8 cellular contexts compared by ENCODE assay signal in the genomic region with DNA sequence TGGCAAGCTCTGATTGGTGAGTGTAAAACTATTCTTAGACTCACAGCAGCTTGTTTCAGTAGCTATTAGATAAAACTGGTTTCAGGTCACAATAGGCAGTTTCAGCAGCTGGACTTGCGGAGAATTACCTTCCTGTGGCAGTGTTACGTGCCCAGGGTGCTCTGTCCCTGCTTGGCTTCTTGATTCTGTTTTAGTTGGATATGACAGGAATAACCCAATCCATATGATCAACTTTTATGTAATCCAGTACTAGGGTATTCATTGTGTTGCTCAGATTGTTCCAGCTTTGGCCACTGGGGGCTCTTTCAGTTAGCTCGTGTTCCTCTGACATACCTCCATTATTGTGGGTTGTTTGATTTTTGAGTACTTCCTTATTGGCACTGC. TPM values are rescaled to one million over a fixed set of nuclear protein-coding genes. Genes with fewer than 3 reads are reported as not detected.
DNase-seq lines count a peak whose midpoint lies in the region; ATAC-seq, FAIRE-seq and TF ChIP-seq lines count a peak whose summit lies in the region.

No MANE protein-coding gene starts in this region.

- in situ Hi-C loops in K562 (cut with MboI): no loop called here

- H3K9me1 ChIP-seq in K562 (ENCODE audit: control insufficient read depth, insufficient read depth, low read length): no peaks in the 10 kb centered on the region

- DNase-seq in GDM1 (lab: John Stamatoyannopoulos, UW) (peak; percentile 23), RPMI7951 (ENCODE audit: low read depth) (peak; percentile 31), K562 (ENCODE audit: extremely low read depth in 1 of 4, low spot score in 3 of 4) (peak; percentile 46 to 61 (median 52)), midbrain (lab: John Stamatoyannopoulos, UW) (peak; percentile 25), 8988T (no peak), DMS79 treated with DMSO at 0.1 percent for 48 hours (lab: John Stamatoyannopoulos, UW) (no peak)

- no TSS peak for BruUV-seq in K562 (replicated peaks; lab: Mats Ljungman, UMichigan)

- TF ChIP-seq POLR2A in K562 (conservative IDR thresholded peaks at IDR 0.05): no peak

- peak; percentile 60 for ATAC-seq in GM19351 (IDR thresholded peaks at IDR 0.05; ENCODE audit: unreplicated experiment)
- ATAC-seq in HG03159 (IDR thresholded peaks at IDR 0.05; ENCODE audit: unreplicated experiment): peak; percentile 56
- peak; percentile 97 for ATAC-seq in K562

- FAIRE-seq in K562 (lab: Jason Lieb, UNC): peak; percentile 80

- TF ChIP-seq CTCF in K562 (IDR thresholded peaks at IDR 0.05 in 2 of 3, conservative IDR thresholded peaks at IDR 0.05 in 1 of 3; ENCODE audit: insufficient read depth in 2 of 3, low read depth in 1 of 3, low read length in 3 of 3): peak; percentile 50 to 71 (median 67); a peak in 5 of 6 replicates

- H3K4me1 ChIP-seq in K562 (replicated peaks in 1 of 2; ENCODE audit: control insufficient read depth in 2 of 2, insufficient read depth in 2 of 2, low read length in 2 of 2): no peaks in the 10 kb centered on the region; a peak in 1 of 5 replicates

- 15% methylated on average over 3 of the region's 3 CpGs for WGBS in K562 (ENCODE audit: insufficient coverage, low coverage, missing lambda C conversion rate)

- TF ChIP-seq RAD21 in K562 (CRISPR knock-in tag; conservative IDR thresholded peaks at IDR 0.05 in 1 of 2, IDR thresholded peaks at IDR 0.05 in 1 of 2): peak; percentile 23 to 54; a peak in 3 of 4 replicates

- H3K9me3 ChIP-seq in K562 (replicated peaks; ENCODE audit: control insufficient read depth, insufficient read depth, low read depth, low read length): no peaks in the 10 kb centered on the region

- H4K20me1 ChIP-seq in K562 (replicated peaks; ENCODE audit: control insufficient read depth, insufficient read depth, low read length): peaks cover 18% of the 10 kb centered on the region

- H3K4me3 ChIP-seq in K562: no peak overlapping the region

- H3K27ac ChIP-seq in K562 (ENCODE audit: extremely low read depth, low read depth, low read length): no peak overlapping the region

- no peak overlapping the region for H3K4me2 ChIP-seq in K562 (ENCODE audit: insufficient read depth, low read length)

- H3K79me2 ChIP-seq in K562 (ENCODE audit: control insufficient read depth, insufficient read depth, low read length): peaks cover 2% of the 10 kb centered on the region; the same call in 2 of the 3 replicates

- H3K9ac ChIP-seq in K562 (ENCODE audit: insufficient read depth in 1 of 2, low read depth in 2 of 2, low read length in 2 of 2): no peak overlapping the region

- no peaks in the 10 kb centered on the region for H3K27me3 ChIP-seq in K562 (ENCODE audit: control insufficient read depth in 2 of 2, insufficient read depth in 2 of 2, low read length in 2 of 2)

- no peak overlapping the region for H2AFZ ChIP-seq in K562 (ENCODE audit: low read depth, low read length)

- CTCF ChIA-PET in K562 (lab: Yijun Ruan, JAX; ENCODE audit: low intra/inter-chr PET ratio): no interaction called here

- POLR2A ChIA-PET in K562 (lab: Yijun Ruan, JAX): interaction anchor here (1.0 to 1.5 kb wide), 7 partner anchors 9 to 37 kb away, joined by 3 to 6 read pairs (median 4); no protein-coding TSS in a partner anchor

- no peak for TF ChIP-seq EP300 in K562 (IDR thresholded peaks at IDR 0.05; ENCODE audit: low read length)

- intact Hi-C loops in K562 (cut with micrococcal nuclease): no loop called here

- no peaks in the 10 kb centered on the region for H3K36me3 ChIP-seq in K562 (ENCODE audit: control insufficient read depth, insufficient read depth, low read length)

TF ChIP-seq in K562, 482 proteins besides CTCF, POLR2A, EP300 and RAD21:
- TF ChIP-seq BHLHE40 (IDR thresholded peaks at IDR 0.05; ENCODE audit: low read length): peak; percentile 34; the same call in 1 of the 2 replicates
- no peak for TF ChIP-seq LCOR (CRISPR knock-in tag; IDR thresholded peaks at IDR 0.05)
- 0 out of 4 replicates have a peak, but pooled peaks of 1 of the 2 experiments have one; percentile 4 for TF ChIP-seq RCOR1 (IDR thresholded peaks at IDR 0.05; ENCODE audit: borderline replicate concordance in 1 of 2, low read depth in 2 of 2, low read length in 2 of 2)
- 0 out of 2 replicates have a peak, but pooled peaks have one; percentile 26 for TF ChIP-seq MYC (IDR thresholded peaks at IDR 0.05; ENCODE audit: low read depth, low read length)
- TF ChIP-seq MYC (CRISPR knock-in tag; IDR thresholded peaks at IDR 0.05; ENCODE audit: borderline replicate concordance, low read depth): no peak
- TF ChIP-seq IFI16 (CRISPR knock-in tag; IDR thresholded peaks at IDR 0.05): no peak
- TF ChIP-seq, protein P1, sequence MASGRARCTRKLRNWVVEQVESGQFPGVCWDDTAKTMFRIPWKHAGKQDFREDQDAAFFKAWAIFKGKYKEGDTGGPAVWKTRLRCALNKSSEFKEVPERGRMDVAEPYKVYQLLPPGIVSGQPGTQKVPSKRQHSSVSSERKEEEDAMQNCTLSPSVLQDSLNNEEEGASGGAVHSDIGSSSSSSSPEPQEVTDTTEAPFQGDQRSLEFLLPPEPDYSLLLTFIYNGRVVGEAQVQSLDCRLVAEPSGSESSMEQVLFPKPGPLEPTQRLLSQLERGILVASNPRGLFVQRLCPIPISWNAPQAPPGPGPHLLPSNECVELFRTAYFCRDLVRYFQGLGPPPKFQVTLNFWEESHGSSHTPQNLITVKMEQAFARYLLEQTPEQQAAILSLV (tag; IDR thresholded peaks at IDR 0.05): no peak
TF ChIP-seq in K562: peak in this region for 3.

RNA-seq across cellular contexts. Expression of gene INPP4A, which starts 43.1 kb away (rescaled TPM):
- total RNA-seq in RPMI7951 (2014; rRNA removed; shearing (Covaris generic)): 9.9 and 12.5 TPM in 2 replicates
- 57.8 and 102 TPM in 2 replicates for total RNA-seq in K562 (2011; cell fraction: chromatin; rRNA removed; ENCODE audit: low replicate concordance)
- total RNA-seq in K562 (2011; cell fraction: nucleolus; rRNA removed): 52.5 and 61.2 TPM in 2 replicates
- 50.8 and 55.2 TPM in 2 replicates for total RNA-seq in K562 (2011; cell fraction: nucleoplasm; rRNA removed)
- total RNA-seq in K562 (2014; rRNA removed) (10.5 and 11.5 TPM in 2 replicates), K562 (2014; rRNA removed; fragmentation: Illumina TruSeq; extraction: Trizol) (5.6 and 6.9 TPM in 2 replicates), K562 (2015; rRNA removed; fragmentation: Illumina TruSeq; extraction: Trizol) (7.7 and 8.3 TPM in 2 replicates), K562 (2021) (15.7 and 16.1 TPM in 2 replicates)
- polyA plus RNA-seq in K562 (2011; rRNA removed) (12.4 and 14.9 TPM in 2 replicates), K562 (2014; fragmentation: Illumina TruSeq; extraction: Trizol) (9.5 and 9.9 TPM in 2 replicates), K562 (2014; fragmentation: Nextera tagmentation; extraction: Ambion mirVana) (1 to 10 TPM; 1.8 to 2.5 TPM), K562 (2014; rRNA removed) (5.9 and 7.3 TPM in 2 replicates)
- 10.6 and 12.6 TPM in 2 replicates for polyA plus RNA-seq in K562 (2011; cell fraction: cytosol; rRNA removed)
- polyA plus RNA-seq in K562 (2011; cell fraction: nucleus; rRNA removed): 73.7 and 107 TPM in 2 replicates
- 10.2 and 13.8 TPM in 2 replicates for polyA plus RNA-seq in K562 (2012)
- polyA minus RNA-seq in K562 (2011; rRNA and poly(A)+ RNA removed): 25.8 and 32.7 TPM in 2 replicates
- polyA minus RNA-seq in K562 (2011; cell fraction: cytosol; rRNA and poly(A)+ RNA removed): 9.9 and 17.9 TPM in 2 replicates
- 58.6 and 67.3 TPM in 2 replicates for polyA minus RNA-seq in K562 (2011; cell fraction: nucleus; rRNA and poly(A)+ RNA removed)

Comparison
In these comparisons a context has a peak if more than half of its experiments do, and no peak if none do; other contexts are left out.
1. DNase-seq: peak in GDM1 (single experiment), RPMI7951 (single experiment), K562 (4 of 4) and midbrain (single experiment); none in 8988T (single experiment) and DMS79 treated with DMSO at 0.1 percent for 48 hours (single experiment).
2. Peak in every context shown above with its lines, with median percentiles within 50 percentile points of each other: ATAC-seq.